Comparison of ENCODE assay signal across 1 cellular context in the genomic region with DNA sequence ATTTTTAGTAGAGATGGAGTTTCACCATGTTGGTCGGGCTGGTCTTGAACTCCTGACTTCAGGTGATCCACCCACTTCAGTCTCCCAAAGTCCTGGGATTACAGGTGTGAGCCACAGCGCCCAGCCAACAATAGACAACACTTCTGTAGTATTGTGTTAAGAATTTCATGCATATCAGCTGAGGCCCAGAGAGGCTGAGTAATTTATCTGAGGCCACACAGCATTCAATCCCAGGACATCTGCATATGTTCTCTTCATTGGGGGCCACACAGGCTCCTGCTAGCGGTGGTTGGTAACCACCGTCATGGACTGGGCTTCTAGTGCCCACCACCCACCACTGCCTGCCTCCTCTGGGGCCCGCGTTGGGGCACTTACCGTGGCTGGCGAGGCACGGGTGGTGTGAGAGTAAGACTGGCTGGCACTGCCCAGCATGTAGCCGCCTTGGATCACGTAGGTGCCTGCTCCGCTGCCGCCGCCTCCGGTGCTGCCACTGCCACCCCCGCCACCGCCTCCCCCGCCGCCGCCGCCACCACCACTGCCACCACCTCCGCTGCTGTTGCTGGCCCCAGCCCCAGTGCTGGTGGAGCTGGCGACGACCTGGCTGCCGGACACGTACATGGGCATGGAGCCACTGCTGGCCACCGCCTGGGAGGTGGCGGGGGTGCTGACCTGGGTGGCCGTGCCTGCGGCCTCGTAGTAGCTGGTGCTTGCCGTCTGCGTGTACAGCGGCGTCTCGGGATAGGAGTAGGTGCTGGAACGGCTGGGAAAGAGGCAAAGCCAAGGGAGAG.
TF ChIP-seq lines count a peak whose summit lies in the region.

No MANE protein-coding gene starts in this region.

TF ChIP-seq in K562, 482 proteins besides CTCF, POLR2A, EP300 and RAD21:
- TF ChIP-seq ERF (CRISPR knock-in tag; IDR thresholded peaks at IDR 0.05) (no peak), NCOA6 (IDR thresholded peaks at IDR 0.05) (no peak), SNRNP70 (optimal IDR thresholded peaks at IDR 0.05; ENCODE audit: low read depth, low read length) (no peak), BCOR (IDR thresholded peaks at IDR 0.05) (peak; percentile 97), HDAC2 (IDR thresholded peaks at IDR 0.05) (peak; percentile 68), ADNP (tag; IDR thresholded peaks at IDR 0.05) (peak; percentile 71), ZBTB8A (IDR thresholded peaks at IDR 0.05; ENCODE audit: partially characterized antibody) (no peak), YBX1 (IDR thresholded peaks at IDR 0.05) (no peak), HNRNPLL (IDR thresholded peaks at IDR 0.05; ENCODE audit: low read depth, low read length, poor library complexity, severe bottlenecking) (no peak), ZNF830 (CRISPR knock-in tag; IDR thresholded peaks at IDR 0.05) (no peak), KDM1A (IDR thresholded peaks at IDR 0.05) (peak; percentile 73 to 82), CBX1 (IDR thresholded peaks at IDR 0.05; ENCODE audit: low read depth) (0 out of 2 replicates have a peak, but pooled peaks have one; percentile 24), MEIS2 (IDR thresholded peaks at IDR 0.05; ENCODE audit: partially characterized antibody) (no peak), PTBP1 (IDR thresholded peaks at IDR 0.05; ENCODE audit: low read depth, low read length) (0 out of 2 replicates have a peak, but pooled peaks have one; percentile 47), SMARCA5 (IDR thresholded peaks at IDR 0.05) (peak; percentile 63; the same call in 1 of the 2 replicates), RBM25 (IDR thresholded peaks at IDR 0.05; ENCODE audit: low read depth, low read length, severe bottlenecking) (peak; percentile 65), ZFP36 (IDR thresholded peaks at IDR 0.05; ENCODE audit: low read depth, low read length, partially characterized antibody) (peak; percentile 85), TSHZ1 (CRISPR knock-in tag; IDR thresholded peaks at IDR 0.05) (no peak), CEBPB (tag; IDR thresholded peaks at IDR 0.05) (no peak), CHD4 (IDR thresholded peaks at IDR 0.05; ENCODE audit: insufficient read depth, insufficient replicate concordance, low read depth, low read length, poor library complexity, severe bottlenecking) (peak; percentile 53)
- TF ChIP-seq, protein P1, sequence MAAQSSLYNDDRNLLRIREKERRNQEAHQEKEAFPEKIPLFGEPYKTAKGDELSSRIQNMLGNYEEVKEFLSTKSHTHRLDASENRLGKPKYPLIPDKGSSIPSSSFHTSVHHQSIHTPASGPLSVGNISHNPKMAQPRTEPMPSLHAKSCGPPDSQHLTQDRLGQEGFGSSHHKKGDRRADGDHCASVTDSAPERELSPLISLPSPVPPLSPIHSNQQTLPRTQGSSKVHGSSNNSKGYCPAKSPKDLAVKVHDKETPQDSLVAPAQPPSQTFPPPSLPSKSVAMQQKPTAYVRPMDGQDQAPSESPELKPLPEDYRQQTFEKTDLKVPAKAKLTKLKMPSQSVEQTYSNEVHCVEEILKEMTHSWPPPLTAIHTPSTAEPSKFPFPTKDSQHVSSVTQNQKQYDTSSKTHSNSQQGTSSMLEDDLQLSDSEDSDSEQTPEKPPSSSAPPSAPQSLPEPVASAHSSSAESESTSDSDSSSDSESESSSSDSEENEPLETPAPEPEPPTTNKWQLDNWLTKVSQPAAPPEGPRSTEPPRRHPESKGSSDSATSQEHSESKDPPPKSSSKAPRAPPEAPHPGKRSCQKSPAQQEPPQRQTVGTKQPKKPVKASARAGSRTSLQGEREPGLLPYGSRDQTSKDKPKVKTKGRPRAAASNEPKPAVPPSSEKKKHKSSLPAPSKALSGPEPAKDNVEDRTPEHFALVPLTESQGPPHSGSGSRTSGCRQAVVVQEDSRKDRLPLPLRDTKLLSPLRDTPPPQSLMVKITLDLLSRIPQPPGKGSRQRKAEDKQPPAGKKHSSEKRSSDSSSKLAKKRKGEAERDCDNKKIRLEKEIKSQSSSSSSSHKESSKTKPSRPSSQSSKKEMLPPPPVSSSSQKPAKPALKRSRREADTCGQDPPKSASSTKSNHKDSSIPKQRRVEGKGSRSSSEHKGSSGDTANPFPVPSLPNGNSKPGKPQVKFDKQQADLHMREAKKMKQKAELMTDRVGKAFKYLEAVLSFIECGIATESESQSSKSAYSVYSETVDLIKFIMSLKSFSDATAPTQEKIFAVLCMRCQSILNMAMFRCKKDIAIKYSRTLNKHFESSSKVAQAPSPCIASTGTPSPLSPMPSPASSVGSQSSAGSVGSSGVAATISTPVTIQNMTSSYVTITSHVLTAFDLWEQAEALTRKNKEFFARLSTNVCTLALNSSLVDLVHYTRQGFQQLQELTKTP (IDR thresholded peaks at IDR 0.05; ENCODE audit: low read depth in 1 of 2, partially characterized antibody in 2 of 2): no peak
- TF ChIP-seq, protein P2, sequence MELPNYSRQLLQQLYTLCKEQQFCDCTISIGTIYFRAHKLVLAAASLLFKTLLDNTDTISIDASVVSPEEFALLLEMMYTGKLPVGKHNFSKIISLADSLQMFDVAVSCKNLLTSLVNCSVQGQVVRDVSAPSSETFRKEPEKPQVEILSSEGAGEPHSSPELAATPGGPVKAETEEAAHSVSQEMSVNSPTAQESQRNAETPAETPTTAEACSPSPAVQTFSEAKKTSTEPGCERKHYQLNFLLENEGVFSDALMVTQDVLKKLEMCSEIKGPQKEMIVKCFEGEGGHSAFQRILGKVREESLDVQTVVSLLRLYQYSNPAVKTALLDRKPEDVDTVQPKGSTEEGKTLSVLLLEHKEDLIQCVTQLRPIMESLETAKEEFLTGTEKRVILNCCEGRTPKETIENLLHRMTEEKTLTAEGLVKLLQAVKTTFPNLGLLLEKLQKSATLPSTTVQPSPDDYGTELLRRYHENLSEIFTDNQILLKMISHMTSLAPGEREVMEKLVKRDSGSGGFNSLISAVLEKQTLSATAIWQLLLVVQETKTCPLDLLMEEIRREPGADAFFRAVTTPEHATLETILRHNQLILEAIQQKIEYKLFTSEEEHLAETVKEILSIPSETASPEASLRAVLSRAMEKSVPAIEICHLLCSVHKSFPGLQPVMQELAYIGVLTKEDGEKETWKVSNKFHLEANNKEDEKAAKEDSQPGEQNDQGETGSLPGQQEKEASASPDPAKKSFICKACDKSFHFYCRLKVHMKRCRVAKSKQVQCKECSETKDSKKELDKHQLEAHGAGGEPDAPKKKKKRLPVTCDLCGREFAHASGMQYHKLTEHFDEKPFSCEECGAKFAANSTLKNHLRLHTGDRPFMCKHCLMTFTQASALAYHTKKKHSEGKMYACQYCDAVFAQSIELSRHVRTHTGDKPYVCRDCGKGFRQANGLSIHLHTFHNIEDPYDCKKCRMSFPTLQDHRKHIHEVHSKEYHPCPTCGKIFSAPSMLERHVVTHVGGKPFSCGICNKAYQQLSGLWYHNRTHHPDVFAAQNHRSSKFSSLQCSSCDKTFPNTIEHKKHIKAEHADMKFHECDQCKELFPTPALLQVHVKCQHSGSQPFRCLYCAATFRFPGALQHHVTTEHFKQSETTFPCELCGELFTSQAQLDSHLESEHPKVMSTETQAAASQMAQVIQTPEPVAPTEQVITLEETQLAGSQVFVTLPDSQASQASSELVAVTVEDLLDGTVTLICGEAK (IDR thresholded peaks at IDR 0.05): no peak
- TF ChIP-seq, protein P2 (CRISPR knock-in tag; IDR thresholded peaks at IDR 0.05): no peak
TF ChIP-seq in K562: peak in this region for 10.
